In the genomic region with DNA sequence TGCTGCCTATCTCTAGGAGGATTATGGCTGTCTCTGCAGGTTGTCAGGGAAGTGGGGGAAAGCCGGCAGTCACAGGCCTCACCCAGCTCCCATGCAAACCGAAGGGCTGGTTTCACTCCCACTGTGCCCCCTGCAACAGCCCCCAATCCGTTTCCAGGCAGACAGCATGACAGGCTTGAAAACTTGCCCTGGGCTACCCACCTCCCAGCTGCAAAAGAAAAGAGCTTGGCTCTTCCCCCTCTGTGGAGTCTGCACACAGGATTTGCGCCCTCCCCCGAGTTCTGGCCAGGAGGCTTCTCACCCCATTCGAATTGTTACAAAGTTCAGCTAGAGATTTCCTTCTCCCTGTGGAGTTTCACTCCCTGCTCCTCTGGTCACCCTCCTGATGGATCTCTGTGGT, we compare ENCODE assay signal across 27 cellular contexts.
"Had no signal": no experiment of that assay in that cellular context is flagged by ENCODE, and none has a peak within 500 bp of the region (broad histone marks: within the 10 kb centered on the region; RNA-seq: fewer than 3 reads in every experiment).

No MANE protein-coding gene starts in this region.

- H3K27ac ChIP-seq: adrenal gland, ascending aorta, brain microvascular endothelial cell, hepatocyte, thyroid gland had no signal

- H3K9me3 ChIP-seq: adrenal gland, thyroid gland had no signal

- H3K27ac Mint-ChIP-seq: activated naive CD8-positive, alpha-beta T cell; activated T-cell treated with anti-CD3 and anti-CD28 coated beads, Interleukin-2, amount 50 U/mL, for 24 hours; activated T-helper 17 cell treated with anti-CD3 and anti-CD28 coated beads, Interleukin-2, amount 50 U/mL, for 72 hours; nephron had no signal

- H3K4me2 ChIP-seq: hepatocyte had no signal

- H3K4me3 Mint-ChIP-seq: activated naive CD8-positive, alpha-beta T cell; activated T-cell treated with anti-CD3 and anti-CD28 coated beads, Interleukin-2, amount 50 U/mL, for 24 hours; activated T-helper 17 cell treated with anti-CD3 and anti-CD28 coated beads, Interleukin-2, amount 50 U/mL, for 72 hours; nephron had no signal

- FAIRE-seq: endothelial cell of umbilical vein, frontal cortex, islet of Langerhans had no signal

- H3K27me3 Mint-ChIP-seq: activated T-cell treated with anti-CD3 and anti-CD28 coated beads, Interleukin-2, amount 50 U/mL, for 24 hours; activated T-helper 17 cell treated with anti-CD3 and anti-CD28 coated beads, Interleukin-2, amount 50 U/mL, for 72 hours had no signal

- H3K4me1 Mint-ChIP-seq: activated T-helper 17 cell treated with anti-CD3 and anti-CD28 coated beads, Interleukin-2, amount 50 U/mL, for 72 hours; nephron had no signal

- H3K79me2 ChIP-seq: hepatocyte had no signal

- H3K27me3 ChIP-seq: adrenal gland, ascending aorta, brain microvascular endothelial cell, hepatocyte, thyroid gland had no signal

- H3K4me1 ChIP-seq: adrenal gland, ascending aorta, thyroid gland had no signal

- H2AFZ ChIP-seq: hepatocyte had no signal

- DNase-seq: activated CD4-positive, alpha-beta T cell treated with anti-CD3 and anti-CD28 coated beads, Interleukin-2, amount 50 U/mL, for 4 hours; activated CD8-positive, alpha-beta memory T cell treated with anti-CD3 and anti-CD28 coated beads for 24 hours; activated CD8-positive, alpha-beta memory T cell treated with anti-CD3 and anti-CD28 coated beads, Interleukin-2, amount 50 U/mL, for 4 hours; activated T-cell treated with anti-CD3 and anti-CD28 coated beads, Interleukin-2, amount 50 U/mL, for 24 hours; adrenal gland; brain microvascular endothelial cell; caudate nucleus; dermis blood vessel endothelial cell; effector memory CD4-positive, alpha-beta T cell; glutamatergic neuron; left ventricle myocardium superior; mammary epithelial cell; occipital lobe; stimulated activated CD4-positive, alpha-beta T cell treated with anti-CD3 and anti-CD28 coated beads, Interleukin-4, amount 100 ng/mL, for 1 hour; stimulated activated naive CD4-positive, alpha-beta T cell treated with Interleukin-2 at 50 U/mL for 16 hours; T-helper 1 cell; T-helper 9 cell; thyroid gland had no signal

- H3K4me3 ChIP-seq: adrenal gland, ascending aorta, hepatocyte, thyroid gland had no signal

- H3K36me3 ChIP-seq: adrenal gland, ascending aorta, brain microvascular endothelial cell, thyroid gland had no signal

- ATAC-seq: activated T-helper 17 cell treated with anti-CD3 and anti-CD28 coated beads, Interleukin-2, amount 50 U/mL, for 72 hours; esophagus mucosa; left ventricle myocardium superior had no signal
